Comparison of ENCODE assay signal across 8 cellular contexts in the genomic region with DNA sequence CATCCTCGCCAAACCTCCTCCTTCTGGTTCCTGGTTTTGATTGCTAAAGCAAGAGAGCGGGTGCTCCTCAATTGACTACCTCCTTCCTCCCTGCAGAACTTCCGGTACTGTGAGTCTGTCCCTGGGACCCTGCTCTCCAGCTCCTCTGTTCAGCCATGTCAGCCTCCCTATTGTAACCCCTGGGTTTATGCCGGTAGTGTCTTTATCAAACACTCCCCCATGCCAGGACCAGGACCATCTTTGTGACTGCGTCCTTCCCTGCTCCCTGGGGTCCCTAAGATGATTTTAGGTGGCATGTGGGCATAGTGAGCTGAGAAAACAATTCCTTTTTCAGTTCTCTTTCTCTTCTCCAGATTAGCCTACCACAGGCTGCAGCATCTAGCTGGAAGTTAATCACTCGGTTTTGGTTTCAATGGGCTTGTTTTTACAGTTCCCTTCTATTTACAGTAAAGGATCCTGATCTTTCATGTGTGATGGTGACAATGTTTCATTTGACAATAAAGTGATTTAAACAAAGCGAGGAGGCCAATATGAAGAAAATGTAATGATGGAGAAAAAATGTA. TPM values are rescaled to one million over a fixed set of nuclear protein-coding genes. Genes with fewer than 3 reads are reported as not detected.
DNase-seq lines count a peak whose midpoint lies in the region; ATAC-seq and TF ChIP-seq lines count a peak whose summit lies in the region.

No MANE protein-coding gene starts in this region.

- H3K27me3 ChIP-seq in ovary (no peaks in the 10 kb centered on the region), brain microvascular endothelial cell (replicated peaks) (no peaks in the 10 kb centered on the region)

- H3K27me3 Mint-ChIP-seq in activated T-cell treated with anti-CD3 and anti-CD28 coated beads, Interleukin-2, amount 50 U/mL, for 4 hours (ENCODE audit: low read depth): no peaks in the 10 kb centered on the region

- H3K36me3 ChIP-seq in ovary (no peaks in the 10 kb centered on the region), brain microvascular endothelial cell (replicated peaks) (no peaks in the 10 kb centered on the region)

- in situ Hi-C loops in brain microvascular endothelial cell (cut with HindIII; ENCODE audit: low pct_ligation_motif_present, low sequenced_read_pairs): no loop called here

- no peak overlapping the region for H3K4me3 ChIP-seq in ovary
- H3K4me3 ChIP-seq in brain microvascular endothelial cell (ENCODE audit: low read depth, low read length): no peak overlapping the region

- no peaks in the 10 kb centered on the region for H3K36me3 Mint-ChIP-seq in activated T-cell treated with anti-CD3 and anti-CD28 coated beads, Interleukin-2, amount 50 U/mL, for 4 hours (ENCODE audit: insufficient read depth)

- H3K4me3 Mint-ChIP-seq in activated T-cell treated with anti-CD3 and anti-CD28 coated beads, Interleukin-2, amount 50 U/mL, for 4 hours: no peak overlapping the region

- no peaks in the 10 kb centered on the region for H3K9me3 ChIP-seq in ovary

- H3K27ac ChIP-seq in ovary (no peak overlapping the region), brain microvascular endothelial cell (no peak overlapping the region)

- peaks cover 6% of the 10 kb centered on the region for H3K9me3 Mint-ChIP-seq in activated T-cell treated with anti-CD3 and anti-CD28 coated beads, Interleukin-2, amount 50 U/mL, for 4 hours

- ATAC-seq in activated T-cell treated with anti-CD3 and anti-CD28 coated beads, Interleukin-2, amount 50 U/mL, for 4 hours: peak; percentile 64 to 72
- ATAC-seq in HG02973 (IDR thresholded peaks at IDR 0.05; ENCODE audit: unreplicated experiment) (peak; percentile 32), HG02623 (IDR thresholded peaks at IDR 0.05; ENCODE audit: unreplicated experiment) (no peak)

- DNase-seq in activated T-cell treated with anti-CD3 and anti-CD28 coated beads, Interleukin-2, amount 50 U/mL, for 4 hours: no peak
- no peak for DNase-seq in activated T-cell treated with anti-CD3 and anti-CD28 coated beads for 4 hours
- DNase-seq in UCSD-AML1 (lab: John Stamatoyannopoulos, UW; ENCODE audit: unreplicated experiment): peak; percentile 38
- peak; percentile 47 for DNase-seq in stimulated activated CD8-positive, alpha-beta memory T cell treated with anti-CD3 and anti-CD28 coated beads, Interleukin-4, amount 100 ng/mL, for 48 hours
- no peak for DNase-seq in ovary
- no peak for DNase-seq in brain microvascular endothelial cell

- no peak for TF ChIP-seq POLR2A in ovary (IDR thresholded peaks at IDR 0.05)

- H3K4me1 ChIP-seq in ovary (ENCODE audit: insufficient read depth): peaks cover 1% of the 10 kb centered on the region

- intact Hi-C loops in ovary (cut with DNase I): loop anchor here in 2 of 4 donors (5.0 to 10.0 kb wide), 2 partner anchors 197 to 200 kb away; no protein-coding TSS in a partner anchor

- TF ChIP-seq CTCF in ovary (IDR thresholded peaks at IDR 0.05): no peak
- TF ChIP-seq CTCF in brain microvascular endothelial cell (IDR thresholded peaks at IDR 0.05; ENCODE audit: low read depth, low read length, missing control alignments): no peak

- TF ChIP-seq EP300 in ovary (IDR thresholded peaks at IDR 0.05): no peak

- peaks cover 42% of the 10 kb centered on the region for H3K4me1 Mint-ChIP-seq in activated T-cell treated with anti-CD3 and anti-CD28 coated beads, Interleukin-2, amount 50 U/mL, for 4 hours (ENCODE audit: low read depth)

- WGBS in ovary, 3 donors: 70 to 79% (median 72%) methylated on average over 7 of the region's 7 CpGs

RNA-seq across cellular contexts. Expression of a gene that starts 27.7 kb away (rescaled TPM):
- 10 to 100 TPM; 90.7 to 94.9 (median 91.4) TPM for total RNA-seq in activated T-cell treated with anti-CD3 and anti-CD28 coated beads, Interleukin-2, amount 50 U/mL, for 4 hours
- total RNA-seq in ovary: under 1 TPM in 5 of 7 donors, not detected in 2; 0.05 to 0.45 (median 0.23) TPM
- polyA plus RNA-seq in ovary: under 1 TPM; 0.01 to 1.00 TPM

Comparison
In these comparisons a context has a peak if more than half of its experiments do, and no peak if none do; other contexts are left out.
1. DNase-seq: peak in UCSD-AML1 (single experiment) and stimulated activated CD8-positive, alpha-beta memory T cell treated with anti-CD3 and anti-CD28 coated beads, Interleukin-4, amount 100 ng/mL, for 48 hours (single experiment); none in activated T-cell treated with anti-CD3 and anti-CD28 coated beads, Interleukin-2, amount 50 U/mL, for 4 hours (single experiment), activated T-cell treated with anti-CD3 and anti-CD28 coated beads for 4 hours (single experiment), ovary (0 of 5) and brain microvascular endothelial cell (single experiment).
2. RNA of a gene that starts 27.7 kb away (total RNA-seq): 90.7 to 94.9 TPM in activated T-cell treated with anti-CD3 and anti-CD28 coated beads, Interleukin-2, amount 50 U/mL, for 4 hours; 0.05 to 0.45 TPM in ovary; every median in the first group is over 10 times any median in the second.